32 cellular contexts compared by ENCODE assay signal in genomic region chr17:73535746-73536145, GRCh38.
"Had no signal": no experiment of that assay in that cellular context is flagged by ENCODE, and none has a peak within 500 bp of the region (broad histone marks: within the 10 kb centered on the region; RNA-seq: fewer than 3 reads in every experiment).

No MANE protein-coding gene starts in this region.

- H3K4me2 ChIP-seq: hepatocyte had no signal

- H3K27ac Mint-ChIP-seq: mesothelial cell of epicardium; natural killer cell; nephron progenitor cell; stimulated activated naive B cell treated with anti-CD40 and anti-IgM and Interleukin-4, amounts not matched to agents 10 μg/mL and 1 μg/mL and 100 μg/mL, for 72 hours had no signal

- H3K9me3 ChIP-seq: heart right ventricle, left lung, lower lobe of right lung, neutrophil, ovary, prostate gland, stomach, testis, thyroid gland, transverse colon, upper lobe of left lung had no signal

- H3K27ac ChIP-seq: heart right ventricle, hepatocyte, left lung, lower lobe of right lung, neutrophil, ovary, prostate gland, skin epidermis, stomach, testis, thyroid gland, transverse colon, upper lobe of left lung had no signal

- H3K36me3 ChIP-seq: heart right ventricle, left lung, lower lobe of right lung, neutrophil, ovary, prostate gland, stomach, thyroid gland, transverse colon, upper lobe of left lung had no signal

- H2AFZ ChIP-seq: hepatocyte had no signal

- H3K4me3 Mint-ChIP-seq: mesothelial cell of epicardium; naive B cell; natural killer cell; nephron progenitor cell; stimulated activated naive B cell treated with anti-CD40 and anti-IgM and Interleukin-4, amounts not matched to agents 10 μg/mL and 1 μg/mL and 100 μg/mL, for 72 hours had no signal

- H3K79me2 ChIP-seq: hepatocyte had no signal

- ATAC-seq: heart right ventricle; left colon; left lung; lower lobe of right lung; natural killer cell; right cardiac atrium; sciatic nerve; stimulated activated naive B cell treated with anti-CD40 and anti-IgM and Interleukin-4, amounts not matched to agents 10 μg/mL and 1 μg/mL and 100 μg/mL, for 72 hours; stimulated activated naive CD8-positive, alpha-beta T cell treated with anti-CD3 and anti-CD28 coated beads, Interleukin-15, Interleukin-2, amounts not matched to agents 100 U/mL and 50 U/mL, for 24 hours had no signal

- H3K27me3 Mint-ChIP-seq: naive B cell; stimulated activated naive B cell treated with anti-CD40 and anti-IgM and Interleukin-4, amounts not matched to agents 10 μg/mL and 1 μg/mL and 100 μg/mL, for 72 hours had no signal

- H3K27me3 ChIP-seq: heart right ventricle, left lung, neutrophil, ovary, testis, thyroid gland, transverse colon, upper lobe of left lung had no signal

- H3K4me1 ChIP-seq: left lung, lower lobe of right lung, prostate gland, stomach, testis, thyroid gland, transverse colon, upper lobe of left lung had no signal

- H3K36me3 Mint-ChIP-seq: mesothelial cell of epicardium; natural killer cell; stimulated activated naive B cell treated with anti-CD40 and anti-IgM and Interleukin-4, amounts not matched to agents 10 μg/mL and 1 μg/mL and 100 μg/mL, for 72 hours had no signal

- DNase-seq: heart right ventricle; left colon; left lung; lower lobe of right lung; mammary epithelial cell; mesenchymal stem cell; naive B cell; natural killer cell; nephron progenitor cell; occipital lobe; ovary; posterior cingulate gyrus; retina; stimulated activated CD4-positive, alpha-beta T cell treated with anti-CD3 and anti-CD28 coated beads, Interleukin-12 subunit alpha, Interleukin-12 subunit beta, amount 100 ng/mL, for 4 hours; stimulated activated CD4-positive, alpha-beta T cell treated with anti-CD3 and anti-CD28 coated beads, Interleukin-15, amount 100 ng/mL, for 24 hours; stimulated activated CD4-positive, alpha-beta T cell treated with anti-CD3 and anti-CD28 coated beads, Interleukin-2, amount 100 ng/mL, for 24 hours; stimulated activated CD4-positive, alpha-beta T cell treated with anti-CD3 and anti-CD28 coated beads, Interleukin-4, amount 100 ng/mL, for 1 hour; stimulated activated naive B cell treated with anti-CD40 and anti-IgM and Interleukin-4, amounts not matched to agents 10 μg/mL and 1 μg/mL and 100 μg/mL, for 72 hours; stimulated activated naive CD8-positive, alpha-beta T cell treated with anti-CD3 and anti-CD28 coated beads, Interleukin-15, Interleukin-2, amounts not matched to agents 100 U/mL and 50 U/mL, for 24 hours; stomach; testis; thyroid gland; transverse colon; upper lobe of left lung had no signal

- H3K4me1 Mint-ChIP-seq: natural killer cell had no signal

- FAIRE-seq: keratinocyte had no signal

- H3K9me3 Mint-ChIP-seq: mesothelial cell of epicardium; naive B cell; natural killer cell; nephron progenitor cell; stimulated activated naive B cell treated with anti-CD40 and anti-IgM and Interleukin-4, amounts not matched to agents 10 μg/mL and 1 μg/mL and 100 μg/mL, for 72 hours had no signal

- H3K4me3 ChIP-seq: heart right ventricle, hepatocyte, left lung, lower lobe of right lung, ovary, prostate gland, skin epidermis, stomach, testis, thyroid gland, transverse colon, upper lobe of left lung had no signal
